In genomic region chr7:151856098-151856497, GRCh38 we compare ENCODE assay signal across 1 cellular context.
TF ChIP-seq lines count a peak whose summit lies in the region.

No MANE protein-coding gene starts in this region.

TF ChIP-seq in GM23338, 12 proteins besides CTCF, POLR2A, EP300 and RAD21:
- TF ChIP-seq CREB1 (CRISPR knock-in tag; IDR thresholded peaks at IDR 0.05; ENCODE audit: low read depth) = no peak
- no peak for TF ChIP-seq POLR2AphosphoS5 (IDR thresholded peaks at IDR 0.05; ENCODE audit: low read depth)
- TF ChIP-seq ZNF331 (CRISPR knock-in tag; IDR thresholded peaks at IDR 0.05; ENCODE audit: low read depth) = no peak
- TF ChIP-seq ZNF114 (CRISPR knock-in tag; IDR thresholded peaks at IDR 0.05) = no peak
- no peak for TF ChIP-seq EZH2phosphoT487 (IDR thresholded peaks at IDR 0.05; ENCODE audit: unreplicated experiment)
- TF ChIP-seq STAT1 (IDR thresholded peaks at IDR 0.05; ENCODE audit: unreplicated experiment) = no peak
- TF ChIP-seq EZH2 (IDR thresholded peaks at IDR 0.05; ENCODE audit: low read depth, unreplicated experiment) = no peak
- no peak for TF ChIP-seq NANOG (IDR thresholded peaks at IDR 0.05; ENCODE audit: borderline replicate concordance)
- no peak for TF ChIP-seq ZNF462 (CRISPR knock-in tag; IDR thresholded peaks at IDR 0.05)
- TF ChIP-seq JUNB (IDR thresholded peaks at IDR 0.05; ENCODE audit: unreplicated experiment) = no peak
- TF ChIP-seq ETS1 (IDR thresholded peaks at IDR 0.05) = no peak
- TF ChIP-seq REST (IDR thresholded peaks at IDR 0.05; ENCODE audit: unreplicated experiment) = no peak
